Comparison of ENCODE assay signal across 7 cellular contexts in the genomic region with DNA sequence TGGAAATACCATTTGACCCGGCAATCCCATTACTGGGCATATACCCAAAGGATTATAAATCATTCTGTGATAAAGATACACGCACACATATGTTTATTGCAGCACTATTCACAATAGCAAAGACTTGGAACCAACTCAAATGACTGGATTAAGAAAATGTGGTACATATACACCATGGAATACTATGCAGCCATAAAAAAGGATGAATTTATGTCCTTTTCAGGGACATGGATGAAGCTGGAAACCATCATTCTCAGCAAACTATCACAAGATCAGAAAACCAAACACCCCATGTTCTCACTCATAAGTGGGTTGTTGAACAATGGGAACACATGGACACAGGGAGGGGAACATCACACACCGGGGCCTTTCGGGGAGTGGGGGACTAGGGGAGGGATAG. TPM values are rescaled to one million over a fixed set of nuclear protein-coding genes. Genes with fewer than 3 reads are reported as not detected.
A peak's percentile ranks its signal among the peaks of the same experiment; 100 is the strongest.
DNase-seq lines count a peak whose midpoint lies in the region; ATAC-seq, FAIRE-seq and TF ChIP-seq lines count a peak whose summit lies in the region.
"Not testable (repeated sequence)": the region's sequence is repeated elsewhere in the genome, so short reads cannot be mapped to it uniquely, and the experiment has no call there.

No MANE protein-coding gene starts in this region.

- not testable (repeated sequence) for H3K9me3 Mint-ChIP-seq in CD4-positive, CD25-positive, alpha-beta regulatory T cell; activated T-helper 1 cell treated with anti-CD3 and anti-CD28 coated beads, Interleukin-12 subunit alpha, Interleukin-12 subunit beta, Interleukin-2, Interleukin-4 antibody, amounts not matched to agents 30 ng/mL and 10 ng/mL and 1 ng/mL, durations not matched to agents 14 hours and 24 hours and 36 hours; endothelial cell (ENCODE audit: unreplicated experiment); neural crest cell

- H3K27ac Mint-ChIP-seq in CD4-positive, CD25-positive, alpha-beta regulatory T cell, result peak overlapping the region in 2 of 3 donors; percentile 58 to 66
- H3K27ac Mint-ChIP-seq in activated T-helper 1 cell treated with anti-CD3 and anti-CD28 coated beads, Interleukin-12 subunit alpha, Interleukin-12 subunit beta, Interleukin-2, Interleukin-4 antibody, amounts not matched to agents 30 ng/mL and 10 ng/mL and 1 ng/mL, durations not matched to agents 14 hours and 24 hours and 36 hours, result peak overlapping the region; percentile 56
- H3K27ac Mint-ChIP-seq in endothelial cell (ENCODE audit: unreplicated experiment), result not testable (repeated sequence)
- H3K27ac Mint-ChIP-seq in neural crest cell (ENCODE audit: unreplicated experiment), result peak overlapping the region; percentile 50

- H3K4me1 Mint-ChIP-seq in CD4-positive, CD25-positive, alpha-beta regulatory T cell; activated T-helper 1 cell treated with anti-CD3 and anti-CD28 coated beads, Interleukin-12 subunit alpha, Interleukin-12 subunit beta, Interleukin-2, Interleukin-4 antibody, amounts not matched to agents 30 ng/mL and 10 ng/mL and 1 ng/mL, durations not matched to agents 14 hours and 24 hours and 36 hours (ENCODE audit: low read depth); endothelial cell (ENCODE audit: unreplicated experiment); neural crest cell: not testable (repeated sequence)

- H3K9me1 ChIP-seq in K562 (ENCODE audit: control insufficient read depth, insufficient read depth, low read length), result not testable (repeated sequence)

- peaks cover 65% of the 10 kb centered on the region for H3K36me3 ChIP-seq in CD4-positive, CD25-positive, alpha-beta regulatory T cell (ENCODE audit: control insufficient read depth, insufficient read depth, low read length)
- peaks cover 0 to 67% of the 10 kb centered on the region in 2 experiments; a peak in 2 of 3 replicates for H3K36me3 ChIP-seq in HEK293 (ENCODE audit: control insufficient read depth in 2 of 2, insufficient read depth in 1 of 2, low read length in 2 of 2)
- H3K36me3 ChIP-seq in K562 (ENCODE audit: control insufficient read depth, insufficient read depth, low read length), result peaks cover 32% of the 10 kb centered on the region

- CTCF ChIA-PET in HEK293 (lab: Yijun Ruan, JAX); K562 (lab: Yijun Ruan, JAX; ENCODE audit: low intra/inter-chr PET ratio): not testable (repeated sequence)

- H2AFZ ChIP-seq in K562 (ENCODE audit: low read depth, low read length), result not testable (repeated sequence)

- not testable (repeated sequence) for H3K27me3 Mint-ChIP-seq in CD4-positive, CD25-positive, alpha-beta regulatory T cell; activated T-helper 1 cell treated with anti-CD3 and anti-CD28 coated beads, Interleukin-12 subunit alpha, Interleukin-12 subunit beta, Interleukin-2, Interleukin-4 antibody, amounts not matched to agents 30 ng/mL and 10 ng/mL and 1 ng/mL, durations not matched to agents 14 hours and 24 hours and 36 hours (ENCODE audit: insufficient read depth); endothelial cell (ENCODE audit: unreplicated experiment); neural crest cell (ENCODE audit: low read depth)

- intact Hi-C loops in activated T-helper 1 cell treated with anti-CD3 and anti-CD28 coated beads, Interleukin-12 subunit alpha, Interleukin-12 subunit beta, Interleukin-2, Interleukin-4 antibody, amounts not matched to agents 30 ng/mL and 10 ng/mL and 1 ng/mL, durations not matched to agents 14 hours and 24 hours and 36 hours (cut with micrococcal nuclease); K562 (cut with micrococcal nuclease): not testable (repeated sequence)

- H3K4me2 ChIP-seq in K562 (ENCODE audit: insufficient read depth, low read length), result not testable (repeated sequence)

- H4K20me1 ChIP-seq in K562 (replicated peaks; ENCODE audit: control insufficient read depth, insufficient read depth, low read length), result not testable (repeated sequence)

- not testable (repeated sequence) for DNase-seq in CD4-positive, CD25-positive, alpha-beta regulatory T cell; activated T-helper 1 cell treated with anti-CD3 and anti-CD28 coated beads, Interleukin-12 subunit alpha, Interleukin-12 subunit beta, Interleukin-2, Interleukin-4 antibody, amounts not matched to agents 30 ng/mL and 10 ng/mL and 1 ng/mL, durations not matched to agents 14 hours and 24 hours and 36 hours (ENCODE audit: low spot score); K562 (ENCODE audit: extremely low read depth in 1 of 4, low spot score in 3 of 4); endothelial cell (ENCODE audit: low spot score); neural crest cell (ENCODE audit: low read depth, low spot score)

- H3K79me2 ChIP-seq in K562 (ENCODE audit: control insufficient read depth, insufficient read depth, low read length), result not testable (repeated sequence)

- WGBS in K562 (ENCODE audit: insufficient coverage, low coverage, missing lambda C conversion rate), result 81% methylated on average over 4 of the region's 4 CpGs

- not testable (repeated sequence) for H3K27ac ChIP-seq in CD4-positive, CD25-positive, alpha-beta regulatory T cell (ENCODE audit: insufficient read depth, low read length, poor library complexity, severe bottlenecking); HEK293 (ENCODE audit: extremely low read depth, low read depth, low read length); K562 (ENCODE audit: extremely low read depth, low read depth, low read length)

- not testable (repeated sequence) for BruUV-seq in K562 (replicated peaks; lab: Mats Ljungman, UMichigan)

- TF ChIP-seq RAD21 in K562 (CRISPR knock-in tag; conservative IDR thresholded peaks at IDR 0.05 in 1 of 2, IDR thresholded peaks at IDR 0.05 in 1 of 2), result not testable (repeated sequence)

- not testable (repeated sequence) for TF ChIP-seq EP300 in K562 (IDR thresholded peaks at IDR 0.05; ENCODE audit: low read length)

- TF ChIP-seq CTCF in HEK293 (tag by site-specific recombination; IDR thresholded peaks at IDR 0.05); K562 (IDR thresholded peaks at IDR 0.05 in 2 of 3, conservative IDR thresholded peaks at IDR 0.05 in 1 of 3; ENCODE audit: insufficient read depth in 2 of 3, low read depth in 1 of 3, low read length in 3 of 3); endothelial cell (IDR thresholded peaks at IDR 0.05; ENCODE audit: unreplicated experiment); neural crest cell (conservative IDR thresholded peaks at IDR 0.05): not testable (repeated sequence)

- FAIRE-seq in K562 (lab: Jason Lieb, UNC), result not testable (repeated sequence)

- not testable (repeated sequence) for TF ChIP-seq POLR2A in K562 (conservative IDR thresholded peaks at IDR 0.05)

- H3K9me3 ChIP-seq in CD4-positive, CD25-positive, alpha-beta regulatory T cell (ENCODE audit: control insufficient read depth in 2 of 2, low read length in 2 of 2); HEK293 (ENCODE audit: control insufficient read depth, insufficient read depth, low read depth, low read length); K562 (replicated peaks; ENCODE audit: control insufficient read depth, insufficient read depth, low read depth, low read length): not testable (repeated sequence)

- ATAC-seq in CD4-positive, CD25-positive, alpha-beta regulatory T cell (ENCODE audit: low read depth in 2 of 2); SK-N-SH treated with all-trans-retinoic acid at 6 μM for 48 hours; K562: not testable (repeated sequence)

- not testable (repeated sequence) for H3K9ac ChIP-seq in K562 (ENCODE audit: insufficient read depth in 1 of 2, low read depth in 2 of 2, low read length in 2 of 2)

- POLR2A ChIA-PET in HEK293 (lab: Yijun Ruan, JAX); K562 (lab: Yijun Ruan, JAX): not testable (repeated sequence)

- H3K36me3 Mint-ChIP-seq in CD4-positive, CD25-positive, alpha-beta regulatory T cell, result peaks cover 35% of the 10 kb centered on the region
- H3K36me3 Mint-ChIP-seq in activated T-helper 1 cell treated with anti-CD3 and anti-CD28 coated beads, Interleukin-12 subunit alpha, Interleukin-12 subunit beta, Interleukin-2, Interleukin-4 antibody, amounts not matched to agents 30 ng/mL and 10 ng/mL and 1 ng/mL, durations not matched to agents 14 hours and 24 hours and 36 hours (ENCODE audit: low read depth), result peaks cover 35% of the 10 kb centered on the region
- H3K36me3 Mint-ChIP-seq in endothelial cell (ENCODE audit: low read depth, unreplicated experiment), result peaks cover 17% of the 10 kb centered on the region
- not testable (repeated sequence) for H3K36me3 Mint-ChIP-seq in neural crest cell (ENCODE audit: low read depth)

- H3K27me3 ChIP-seq in CD4-positive, CD25-positive, alpha-beta regulatory T cell (ENCODE audit: control insufficient read depth, insufficient read depth, low read length); K562 (ENCODE audit: control insufficient read depth in 2 of 2, insufficient read depth in 2 of 2, low read length in 2 of 2): not testable (repeated sequence)

- H3K4me3 Mint-ChIP-seq in CD4-positive, CD25-positive, alpha-beta regulatory T cell; activated T-helper 1 cell treated with anti-CD3 and anti-CD28 coated beads, Interleukin-12 subunit alpha, Interleukin-12 subunit beta, Interleukin-2, Interleukin-4 antibody, amounts not matched to agents 30 ng/mL and 10 ng/mL and 1 ng/mL, durations not matched to agents 14 hours and 24 hours and 36 hours; neural crest cell: not testable (repeated sequence)
- H3K4me3 Mint-ChIP-seq in endothelial cell (ENCODE audit: unreplicated experiment), result peak overlapping the region; percentile 31

- not testable (repeated sequence) for H3K4me3 ChIP-seq in CD4-positive, CD25-positive, alpha-beta regulatory T cell (ENCODE audit: low read depth, low read length); HEK293 (ENCODE audit: low read depth, low read length); K562

- not testable (repeated sequence) for H3K4me1 ChIP-seq in CD4-positive, CD25-positive, alpha-beta regulatory T cell (ENCODE audit: control insufficient read depth, insufficient read depth, low read length, poor library complexity, severe bottlenecking); HEK293 (ENCODE audit: control insufficient read depth, insufficient read depth, low read length); K562 (replicated peaks in 1 of 2; ENCODE audit: control insufficient read depth in 2 of 2, insufficient read depth in 2 of 2, low read length in 2 of 2)

- in situ Hi-C loops in K562 (cut with MboI), result not testable (repeated sequence)

RNA-seq across cellular contexts. Expression of a gene that starts 17.7 kb away (rescaled TPM):
- 15.3 TPM for total RNA-seq in CD4-positive, CD25-positive, alpha-beta regulatory T cell
- 10 to 100 TPM; 19.5 to 23.2 (median 21.8) TPM for polyA plus RNA-seq in CD4-positive, CD25-positive, alpha-beta regulatory T cell
- total RNA-seq in activated T-helper 1 cell treated with anti-CD3 and anti-CD28 coated beads, Interleukin-12 subunit alpha, Interleukin-12 subunit beta, Interleukin-2, Interleukin-4 antibody, amounts not matched to agents 30 ng/mL and 10 ng/mL and 1 ng/mL, durations not matched to agents 14 hours and 24 hours and 36 hours, result 19.3 and 21.6 TPM in 2 replicates
- total RNA-seq in K562 (2011; cell fraction: chromatin; rRNA removed; ENCODE audit: low replicate concordance), result 16.6 and 50.4 TPM in 2 replicates
- total RNA-seq in K562 (2011; cell fraction: nucleolus; rRNA removed), result 8.3 and 11.8 TPM in 2 replicates
- total RNA-seq in K562 (2011; cell fraction: nucleoplasm; rRNA removed), result 15.0 and 27.5 TPM in 2 replicates
- total RNA-seq in K562 (2014; rRNA removed), result 12.0 and 13.4 TPM in 2 replicates
- total RNA-seq in K562 (2014; rRNA removed; fragmentation: Illumina TruSeq; extraction: Trizol), result 23.1 and 30.5 TPM in 2 replicates
- 15.3 and 16.8 TPM in 2 replicates for total RNA-seq in K562 (2015; rRNA removed; fragmentation: Illumina TruSeq; extraction: Trizol)
- total RNA-seq in K562 (2021), result 13.1 and 15.6 TPM in 2 replicates
- polyA plus RNA-seq in K562 (2011; rRNA removed), result 26.7 and 33.0 TPM in 2 replicates
- 4.4 and 11.8 TPM in 2 replicates for polyA plus RNA-seq in K562 (2011; cell fraction: cytosol; rRNA removed)
- polyA plus RNA-seq in K562 (2011; cell fraction: nucleus; rRNA removed), result 11.0 and 29.8 TPM in 2 replicates
- 13.4 and 23.0 TPM in 2 replicates for polyA plus RNA-seq in K562 (2012)
- 24.3 and 25.0 TPM in 2 replicates for polyA plus RNA-seq in K562 (2014; fragmentation: Illumina TruSeq; extraction: Trizol)
- 10 to 100 TPM; 31.5 to 31.7 TPM for polyA plus RNA-seq in K562 (2014; fragmentation: Nextera tagmentation; extraction: Ambion mirVana)
- polyA plus RNA-seq in K562 (2014; rRNA removed), result 15.9 and 18.3 TPM in 2 replicates
- 19.7 and 24.9 TPM in 2 replicates for polyA minus RNA-seq in K562 (2011; rRNA and poly(A)+ RNA removed)
- 8.9 and 11.4 TPM in 2 replicates for polyA minus RNA-seq in K562 (2011; cell fraction: cytosol; rRNA and poly(A)+ RNA removed)
- polyA minus RNA-seq in K562 (2011; cell fraction: nucleus; rRNA and poly(A)+ RNA removed), result 4.7 and 9.4 TPM in 2 replicates
- total RNA-seq in endothelial cell (ENCODE audit: unreplicated experiment), result 23.1 TPM
- 25.7 and 27.5 TPM in 2 replicates for total RNA-seq in neural crest cell

RNA-seq across cellular contexts. Expression of a gene that starts 17.8 kb away (rescaled TPM):
- 162 TPM for total RNA-seq in CD4-positive, CD25-positive, alpha-beta regulatory T cell
- polyA plus RNA-seq in CD4-positive, CD25-positive, alpha-beta regulatory T cell, result 10 to 100 TPM; 18.2 to 22.7 (median 19.4) TPM
- total RNA-seq in activated T-helper 1 cell treated with anti-CD3 and anti-CD28 coated beads, Interleukin-12 subunit alpha, Interleukin-12 subunit beta, Interleukin-2, Interleukin-4 antibody, amounts not matched to agents 30 ng/mL and 10 ng/mL and 1 ng/mL, durations not matched to agents 14 hours and 24 hours and 36 hours, result 337 and 345 TPM in 2 replicates
- 288 and 1,250 TPM in 2 replicates for total RNA-seq in K562 (2011; cell fraction: chromatin; rRNA removed; ENCODE audit: low replicate concordance)
- total RNA-seq in K562 (2011; cell fraction: nucleolus; rRNA removed), result 323 and 380 TPM in 2 replicates
- 528 and 703 TPM in 2 replicates for total RNA-seq in K562 (2011; cell fraction: nucleoplasm; rRNA removed)
- total RNA-seq in K562 (2014; rRNA removed) (155 and 182 TPM in 2 replicates), K562 (2014; rRNA removed; fragmentation: Illumina TruSeq; extraction: Trizol) (313 and 326 TPM in 2 replicates), K562 (2015; rRNA removed; fragmentation: Illumina TruSeq; extraction: Trizol) (301 and 347 TPM in 2 replicates), K562 (2021) (189 and 193 TPM in 2 replicates), endothelial cell (ENCODE audit: unreplicated experiment) (131 TPM), neural crest cell (151 and 154 TPM in 2 replicates)
- polyA plus RNA-seq in K562 (2011; rRNA removed) (208 and 270 TPM in 2 replicates), K562 (2014; fragmentation: Illumina TruSeq; extraction: Trizol) (203 and 250 TPM in 2 replicates), K562 (2014; fragmentation: Nextera tagmentation; extraction: Ambion mirVana) (100 to 1,000 TPM; 122 to 123 TPM), K562 (2014; rRNA removed) (245 and 293 TPM in 2 replicates)
- 21.9 and 72.7 TPM in 2 replicates for polyA plus RNA-seq in K562 (2011; cell fraction: cytosol; rRNA removed)
- polyA plus RNA-seq in K562 (2011; cell fraction: nucleus; rRNA removed), result 340 and 474 TPM in 2 replicates
- 127 and 137 TPM in 2 replicates for polyA plus RNA-seq in K562 (2012)
- polyA minus RNA-seq in K562 (2011; rRNA and poly(A)+ RNA removed), result 237 and 271 TPM in 2 replicates
- polyA minus RNA-seq in K562 (2011; cell fraction: cytosol; rRNA and poly(A)+ RNA removed), result 59.7 and 102 TPM in 2 replicates
- 469 and 813 TPM in 2 replicates for polyA minus RNA-seq in K562 (2011; cell fraction: nucleus; rRNA and poly(A)+ RNA removed)

RNA-seq across cellular contexts. Expression of a gene that starts 25.0 kb away (rescaled TPM):
- 63.8 TPM for total RNA-seq in CD4-positive, CD25-positive, alpha-beta regulatory T cell
- polyA plus RNA-seq in CD4-positive, CD25-positive, alpha-beta regulatory T cell, result 10 to 100 TPM; 17.7 to 35.8 (median 22.4) TPM
- 55.8 and 59.4 TPM in 2 replicates for total RNA-seq in activated T-helper 1 cell treated with anti-CD3 and anti-CD28 coated beads, Interleukin-12 subunit alpha, Interleukin-12 subunit beta, Interleukin-2, Interleukin-4 antibody, amounts not matched to agents 30 ng/mL and 10 ng/mL and 1 ng/mL, durations not matched to agents 14 hours and 24 hours and 36 hours
- 55.0 and 121 TPM in 2 replicates for total RNA-seq in K562 (2011; cell fraction: chromatin; rRNA removed; ENCODE audit: low replicate concordance)
- total RNA-seq in K562 (2011; cell fraction: nucleolus; rRNA removed), result 36.2 and 37.2 TPM in 2 replicates
- 65.5 and 106 TPM in 2 replicates for total RNA-seq in K562 (2011; cell fraction: nucleoplasm; rRNA removed)
- 29.8 and 30.7 TPM in 2 replicates for total RNA-seq in K562 (2014; rRNA removed)
- total RNA-seq in K562 (2014; rRNA removed; fragmentation: Illumina TruSeq; extraction: Trizol), result 34.5 and 35.1 TPM in 2 replicates
- 31.5 and 32.4 TPM in 2 replicates for total RNA-seq in K562 (2015; rRNA removed; fragmentation: Illumina TruSeq; extraction: Trizol)
- 34.7 and 35.0 TPM in 2 replicates for total RNA-seq in K562 (2021)
- 20.3 and 22.0 TPM in 2 replicates for polyA plus RNA-seq in K562 (2011; rRNA removed)
- 7.8 and 8.2 TPM in 2 replicates for polyA plus RNA-seq in K562 (2011; cell fraction: cytosol; rRNA removed)
- polyA plus RNA-seq in K562 (2011; cell fraction: nucleus; rRNA removed), result 31.3 and 40.5 TPM in 2 replicates
- polyA plus RNA-seq in K562 (2012), result 12.7 and 15.4 TPM in 2 replicates
- polyA plus RNA-seq in K562 (2014; fragmentation: Illumina TruSeq; extraction: Trizol), result 22.1 and 26.8 TPM in 2 replicates
- polyA plus RNA-seq in K562 (2014; fragmentation: Nextera tagmentation; extraction: Ambion mirVana), result 1 to 10 TPM; 6.7 to 7.7 TPM
- 21.5 and 21.7 TPM in 2 replicates for polyA plus RNA-seq in K562 (2014; rRNA removed)
- polyA minus RNA-seq in K562 (2011; rRNA and poly(A)+ RNA removed), result 30.5 and 37.4 TPM in 2 replicates
- polyA minus RNA-seq in K562 (2011; cell fraction: cytosol; rRNA and poly(A)+ RNA removed), result 11.0 and 14.2 TPM in 2 replicates
- polyA minus RNA-seq in K562 (2011; cell fraction: nucleus; rRNA and poly(A)+ RNA removed), result 36.9 and 49.5 TPM in 2 replicates
- 38.7 TPM for total RNA-seq in endothelial cell (ENCODE audit: unreplicated experiment)
- 62.3 and 64.0 TPM in 2 replicates for total RNA-seq in neural crest cell
